ENCODE assay signal across 8 cellular contexts in genomic region chr1:154936416-154937050, GRCh38. TPM values are rescaled to one million over a fixed set of nuclear protein-coding genes. Genes with fewer than 3 reads are reported as not detected.
DNase-seq lines count a peak whose midpoint lies in the region; ATAC-seq, FAIRE-seq and TF ChIP-seq lines count a peak whose summit lies in the region.

Gene PMVK (minus strand): TSS chr1:154936719. CDS start chr1:154936685, 34 bp downstream.

- H3K36me3 ChIP-seq in BJ (ENCODE audit: control insufficient read depth, insufficient read depth, low read length) = no peaks in the 10 kb centered on the region

- CTCF ChIA-PET in BJ (lab: Yijun Ruan, JAX) = interaction anchor here (0.6 to 1.9 kb wide), 17 partner anchors 8 to 946 kb away, joined by 3 to 6 read pairs (median 4); partner anchors contain the start of genes ADAM15, PBXIP1 and RPS27

- peak within 1 kb of the TSS; percentile 83 for H3K4me3 ChIP-seq in BJ (ENCODE audit: low read depth, low read length)
- peak within 1 kb of the TSS; percentile 78 for H3K4me3 ChIP-seq in coronary artery

- TF ChIP-seq CTCF in BJ (IDR thresholded peaks at IDR 0.05; ENCODE audit: insufficient read depth, low read depth, low read length) (peak; percentile 53), coronary artery (IDR thresholded peaks at IDR 0.05) (no peak)

- DNase-seq in BJ (ENCODE audit: low read depth) = peak; percentile 55
- peak; percentile 80 for DNase-seq in GM19239 (ENCODE audit: insufficient read length, low spot score)
- peak; percentile 64 for DNase-seq in NCI-H524 treated with DMSO at 0.1 percent for 48 hours (lab: John Stamatoyannopoulos, UW)
- peak; percentile 96 for DNase-seq in activated CD4-positive, alpha-beta T cell treated with anti-CD3 and anti-CD28 coated beads for 48 hours
- DNase-seq in coronary artery (ENCODE audit: low spot score) = peak; percentile 98
- DNase-seq in left kidney (ENCODE audit: low read depth, low spot score) = peak; percentile 98
- peak; percentile 94 to 97 for DNase-seq in stimulated activated CD4-positive, alpha-beta T cell treated with anti-CD3 and anti-CD28 coated beads, Interleukin-2, amount 100 ng/mL, for 24 hours

- H3K27me3 ChIP-seq in BJ (ENCODE audit: control insufficient read depth, insufficient read depth, low read length) = no peaks in the 10 kb centered on the region

- POLR2A ChIA-PET in BJ (lab: Charles Lee) = interaction anchor here (0.5 to 0.7 kb wide), 3 partner anchors 37 to 344 kb away, joined by 4 to 5 read pairs (median 4); no protein-coding TSS in a partner anchor

- H3K27ac ChIP-seq in coronary artery = peak within 1 kb of the TSS; percentile 95 to 99

- ATAC-seq in HG03457 (IDR thresholded peaks at IDR 0.05; ENCODE audit: unreplicated experiment) = peak; percentile 53

- FAIRE-seq in GM19239 (lab: Jason Lieb, UNC) = peak; percentile 90

RNA-seq across cellular contexts. Expression of gene PMVK, which starts in this region (rescaled TPM):
- polyA plus RNA-seq in BJ (2011; rRNA removed) = 29.0 and 38.4 TPM in 2 replicates
- 7.4 and 13.0 TPM in 2 replicates for polyA minus RNA-seq in BJ (2011; rRNA and poly(A)+ RNA removed)

Comparison
In these comparisons a context has a peak if more than half of its experiments do, and no peak if none do; other contexts are left out.
1. Peak in every context shown above with its lines: DNase-seq, ATAC-seq, H3K4me3 ChIP-seq and H3K27ac ChIP-seq.